21 cellular contexts compared by ENCODE assay signal in genomic region chr2:45690223-45690622, GRCh38. TPM values are rescaled to one million over a fixed set of nuclear protein-coding genes. Genes with fewer than 3 reads are reported as not detected.
DNase-seq lines count a peak whose midpoint lies in the region; ATAC-seq and TF ChIP-seq lines count a peak whose summit lies in the region.
"Had no signal": no experiment of that assay in that cellular context is flagged by ENCODE, and none has a peak within 500 bp of the region (broad histone marks: within the 10 kb centered on the region; RNA-seq: fewer than 3 reads in every experiment).

No MANE protein-coding gene starts in this region.

- H3K4me3 Mint-ChIP-seq in T-helper 17 cell (peak overlapping the region; percentile 26), memory B cell (no peak overlapping the region)
- peak overlapping the region; percentile 23 to 52 for H3K4me3 Mint-ChIP-seq in stimulated activated naive B cell treated with anti-CD40 and anti-IgM and Interleukin-4, amounts not matched to agents 10 μg/mL and 1 μg/mL and 100 μg/mL, for 72 hours
- H3K4me3 Mint-ChIP-seq: CD8-positive, alpha-beta T cell; natural killer cell treated with Interleukin-12 subunit alpha and Interleukin-12 subunit beta and Interleukin-15 and Interleukin-18, amount 100 ng/mL, for 72 hours had no signal

- H3K27ac Mint-ChIP-seq in T-helper 17 cell (no peak overlapping the region), memory B cell (peak overlapping the region; percentile 77)
- peak overlapping the region; percentile 89 for H3K27ac Mint-ChIP-seq in stimulated activated naive B cell treated with anti-CD40 and anti-IgM and Interleukin-4, amounts not matched to agents 10 μg/mL and 1 μg/mL and 100 μg/mL, for 72 hours
- H3K27ac Mint-ChIP-seq: CD8-positive, alpha-beta T cell; natural killer cell treated with Interleukin-12 subunit alpha and Interleukin-12 subunit beta and Interleukin-15 and Interleukin-18, amount 100 ng/mL, for 72 hours had no signal

- H3K27me3 Mint-ChIP-seq in T-helper 17 cell: no peaks in the 10 kb centered on the region
- no peaks in the 10 kb centered on the region for H3K27me3 Mint-ChIP-seq in memory B cell
- H3K27me3 Mint-ChIP-seq in stimulated activated naive B cell treated with anti-CD40 and anti-IgM and Interleukin-4, amounts not matched to agents 10 μg/mL and 1 μg/mL and 100 μg/mL, for 72 hours: no peaks in the 10 kb centered on the region
- H3K27me3 Mint-ChIP-seq: natural killer cell treated with Interleukin-12 subunit alpha and Interleukin-12 subunit beta and Interleukin-15 and Interleukin-18, amount 100 ng/mL, for 72 hours had no signal

- ATAC-seq in T-helper 17 cell: no peak
- peak; percentile 27 for ATAC-seq in memory B cell (ENCODE audit: low read depth)
- no peak for ATAC-seq in stimulated activated naive B cell treated with anti-CD40 and anti-IgM and Interleukin-4, amounts not matched to agents 10 μg/mL and 1 μg/mL and 100 μg/mL, for 72 hours (replicated peaks)
- no peak for ATAC-seq in GM21515 (IDR thresholded peaks at IDR 0.05; ENCODE audit: unreplicated experiment)
- ATAC-seq: CD8-positive, alpha-beta T cell; left colon; natural killer cell treated with Interleukin-12 subunit alpha and Interleukin-12 subunit beta and Interleukin-15 and Interleukin-18, amount 100 ng/mL, for 72 hours; Right ventricle myocardium inferior had no signal

- H3K4me1 Mint-ChIP-seq in T-helper 17 cell: peaks cover 16% of the 10 kb centered on the region
- peaks cover 38% of the 10 kb centered on the region for H3K4me1 Mint-ChIP-seq in memory B cell
- H3K4me1 Mint-ChIP-seq in stimulated activated naive B cell treated with anti-CD40 and anti-IgM and Interleukin-4, amounts not matched to agents 10 μg/mL and 1 μg/mL and 100 μg/mL, for 72 hours: peaks cover 22 to 28% of the 10 kb centered on the region in 2 donors

- H3K9me3 ChIP-seq in T-helper 17 cell (ENCODE audit: control insufficient read depth, low read length, poor library complexity, severe bottlenecking): no peaks in the 10 kb centered on the region
- H3K9me3 ChIP-seq: colonic mucosa, heart left ventricle, prostate gland, testis, uterus had no signal

- H3K36me3 Mint-ChIP-seq in T-helper 17 cell (ENCODE audit: low read depth) (no peaks in the 10 kb centered on the region), memory B cell (no peaks in the 10 kb centered on the region)
- no peaks in the 10 kb centered on the region for H3K36me3 Mint-ChIP-seq in stimulated activated naive B cell treated with anti-CD40 and anti-IgM and Interleukin-4, amounts not matched to agents 10 μg/mL and 1 μg/mL and 100 μg/mL, for 72 hours
- H3K36me3 Mint-ChIP-seq: CD8-positive, alpha-beta T cell; natural killer cell treated with Interleukin-12 subunit alpha and Interleukin-12 subunit beta and Interleukin-15 and Interleukin-18, amount 100 ng/mL, for 72 hours had no signal

- no peaks in the 10 kb centered on the region for H3K9me3 Mint-ChIP-seq in memory B cell
- H3K9me3 Mint-ChIP-seq in stimulated activated naive B cell treated with anti-CD40 and anti-IgM and Interleukin-4, amounts not matched to agents 10 μg/mL and 1 μg/mL and 100 μg/mL, for 72 hours: no peaks in the 10 kb centered on the region
- H3K9me3 Mint-ChIP-seq: CD8-positive, alpha-beta T cell; natural killer cell treated with Interleukin-12 subunit alpha and Interleukin-12 subunit beta and Interleukin-15 and Interleukin-18, amount 100 ng/mL, for 72 hours had no signal

- DNase-seq in GM20000 (ENCODE audit: low spot score) (peak; percentile 17), T-helper 17 cell (no peak), memory B cell (ENCODE audit: low spot score in 2 of 2) (no peak), ecto neural progenitor cell (ENCODE audit: low spot score) (no peak), DMS53 (lab: John Stamatoyannopoulos, UW) (no peak)
- no peak for DNase-seq in stimulated activated naive B cell treated with anti-CD40 and anti-IgM and Interleukin-4, amounts not matched to agents 10 μg/mL and 1 μg/mL and 100 μg/mL, for 72 hours
- DNase-seq: activated T-cell treated with anti-CD3 and anti-CD28 coated beads, Interleukin-2, amount 50 U/mL, for 1 hour; CD8-positive, alpha-beta T cell; colonic mucosa; DMS79 treated with DMSO at 0.1 percent for 48 hours; heart left ventricle; left colon; NCI-H1436; NCI-H526 treated with DMSO at 0.1 percent for 48 hours; stimulated activated CD4-positive, alpha-beta T cell treated with anti-CD3 and anti-CD28 coated beads, Interleukin-1b, Interleukin-23, amount 100 ng/mL, for 48 hours; testis; uterus had no signal

- TF ChIP-seq CTCF in GM20000 (IDR thresholded peaks at IDR 0.05; ENCODE audit: extremely low read depth, missing control alignments): no peak

RNA-seq across cellular contexts. Expression of gene PRKCE, which starts 38.7 kb away (rescaled TPM):
- total RNA-seq in T-helper 17 cell: 10 to 100 TPM; 17.6 to 23.7 TPM
